ENCODE assay signal across 8 cellular contexts in genomic region chr12:38664661-38665269, GRCh38.
DNase-seq lines count a peak whose midpoint lies in the region; ATAC-seq and TF ChIP-seq lines count a peak whose summit lies in the region.

No MANE protein-coding gene starts in this region.

- intact Hi-C loops in left colon (cut with DNase I, micrococcal nuclease), result no loop called here

- DNase-seq in NCI-H1417 (lab: John Stamatoyannopoulos, UW) (peak in 2 of 3 experiments; percentile 0 to 39), NCI-H1417 treated with DMSO at 0.1 percent for 48 hours (lab: John Stamatoyannopoulos, UW) (no peak), SHP77 treated with DMSO at 0.1 percent for 48 hours (lab: John Stamatoyannopoulos, UW) (peak; percentile 26), left colon (peak in 1 of 2 donors; percentile 11), occipital lobe (lab: John Stamatoyannopoulos, UW) (no peak), omental fat pad (ENCODE audit: low spot score) (no peak)
- no peak for DNase-seq in effector CD8-positive, alpha-beta T cell (lab: John Stamatoyannopoulos, UW)

- no peak for TF ChIP-seq CTCF in omental fat pad (IDR thresholded peaks at IDR 0.05)

- peak; percentile 73 for ATAC-seq in HG02852 (IDR thresholded peaks at IDR 0.05; ENCODE audit: unreplicated experiment)
- ATAC-seq in left colon, result peak; percentile 86
- ATAC-seq in omental fat pad (ENCODE audit: low FRiP score), result no peak

Comparison
In these comparisons a context has a peak if more than half of its experiments do, and no peak if none do; other contexts are left out.
1. DNase-seq: peak in NCI-H1417 (2 of 3) and SHP77 treated with DMSO at 0.1 percent for 48 hours (single experiment); none in NCI-H1417 treated with DMSO at 0.1 percent for 48 hours (single experiment), occipital lobe (single experiment), omental fat pad (single experiment) and effector CD8-positive, alpha-beta T cell (single experiment).